8 cellular contexts compared by ENCODE assay signal in genomic region chr7:140913596-140913928, GRCh38. TPM values are rescaled to one million over a fixed set of nuclear protein-coding genes. Genes with fewer than 3 reads are reported as not detected.
DNase-seq lines count a peak whose midpoint lies in the region; ATAC-seq and TF ChIP-seq lines count a peak whose summit lies in the region.
"Not testable (repeated sequence)": the region's sequence is repeated elsewhere in the genome, so short reads cannot be mapped to it uniquely, and the experiment has no call there.

No MANE protein-coding gene starts in this region.

- WGBS in hepatocyte (ENCODE audit: low lambda C conversion rate, missing lambda C conversion rate): 73% methylated on average over 5 of the region's 5 CpGs

- peak overlapping the region; percentile 26; the same call in 1 of the 2 replicates for H2AFZ ChIP-seq in PC-3 (ENCODE audit: low read length)
- not testable (repeated sequence) for H2AFZ ChIP-seq in hepatocyte

- H3F3A ChIP-seq in PC-3 (ENCODE audit: low read length, unreplicated experiment): not testable (repeated sequence)

- H4K20me1 ChIP-seq in PC-3 (ENCODE audit: low read length): not testable (repeated sequence)
- H4K20me1 ChIP-seq in hepatocyte (ENCODE audit: insufficient read depth, poor library complexity, severe bottlenecking): peaks cover 60% of the 10 kb centered on the region

- H3K27me3 ChIP-seq in PC-3 (ENCODE audit: low read length); hepatocyte; upper lobe of right lung: not testable (repeated sequence)

- ATAC-seq in PC-3: peak; percentile 55
- ATAC-seq in upper lobe of right lung: not testable (repeated sequence)

- DNase-seq in DMS53 (lab: John Stamatoyannopoulos, UW) (peak; percentile 84), PC-3 (peak; percentile 39), myocyte (ENCODE audit: low read depth) (peak; percentile 7)
- not testable (repeated sequence) for DNase-seq in hepatocyte (ENCODE audit: low spot score); upper lobe of right lung

- H3K4me3 ChIP-seq in HEK293 (ENCODE audit: low read depth, low read length); hepatocyte; upper lobe of right lung: not testable (repeated sequence)
- H3K4me3 ChIP-seq in PC-3 (ENCODE audit: low read length): peak overlapping the region; percentile 30

- peak overlapping the region; percentile 50 for H3K9ac ChIP-seq in PC-3 (ENCODE audit: low read length)

- H3K4me1 ChIP-seq in HEK293 (ENCODE audit: control insufficient read depth, insufficient read depth, low read length); hepatocyte (ENCODE audit: insufficient read depth); upper lobe of right lung: not testable (repeated sequence)
- peaks cover 30% of the 10 kb centered on the region for H3K4me1 ChIP-seq in PC-3 (ENCODE audit: insufficient read depth, low read length)

- CTCF ChIA-PET in HEK293 (lab: Yijun Ruan, JAX) (interaction anchor here (0.9 to 1.6 kb wide), 2 partner anchors 10 to 19 kb away, joined by 6 to 8 read pairs; no protein-coding TSS in a partner anchor), PC-3 (lab: Charles Lee) (interaction anchor here (0.6 to 1.2 kb wide), 3 partner anchors 101 to 395 kb away, joined by 3 to 7 read pairs (median 3); partner anchors contain the start of gene MRPS33)

- H3K9me2 ChIP-seq in PC-3 (replicated peaks; ENCODE audit: low read length); hepatocyte (replicated peaks; ENCODE audit: insufficient read depth): not testable (repeated sequence)

- POLR2A ChIA-PET in HEK293 (lab: Yijun Ruan, JAX): not testable (repeated sequence)
- POLR2A ChIA-PET in PC-3 (lab: Charles Lee; ENCODE audit: unreplicated experiment): interaction anchor here (1.3 kb wide), 1 partner anchor 9 kb away, joined by 7 read pairs; no protein-coding TSS in a partner anchor

- not testable (repeated sequence) for H3K9me3 ChIP-seq in HEK293 (ENCODE audit: control insufficient read depth, insufficient read depth, low read depth, low read length); PC-3 (ENCODE audit: low read length); hepatocyte (ENCODE audit: low read depth); upper lobe of right lung

- BruUV-seq in PC-3 (replicated peaks; lab: Mats Ljungman, UMichigan): not testable (repeated sequence)

- peaks cover 93% of the 10 kb centered on the region for H3K79me2 ChIP-seq in PC-3 (ENCODE audit: low read length)
- peaks cover 97% of the 10 kb centered on the region for H3K79me2 ChIP-seq in hepatocyte

- not testable (repeated sequence) for H3K36me3 ChIP-seq in HEK293 (ENCODE audit: control insufficient read depth in 2 of 2, insufficient read depth in 1 of 2, low read length in 2 of 2); PC-3 (ENCODE audit: low read depth, low read length); hepatocyte (replicated peaks; ENCODE audit: insufficient read depth, low read depth); upper lobe of right lung

- intact Hi-C loops in PC-3 (cut with micrococcal nuclease): loop anchor here (1.0 to 5.0 kb wide), 4 partner anchors 11 to 103 kb away; partner anchors contain the start of genes BRAF and MRPS33
- intact Hi-C loops in upper lobe of right lung (cut with DNase I): not testable (repeated sequence)

- H3K27ac ChIP-seq in C4-2B: peak overlapping the region; percentile 76
- not testable (repeated sequence) for H3K27ac ChIP-seq in HEK293 (ENCODE audit: extremely low read depth, low read depth, low read length)
- peak overlapping the region; percentile 83 for H3K27ac ChIP-seq in PC-3 (ENCODE audit: low read length)
- H3K27ac ChIP-seq in VCaP: 0 out of 2 replicates have a peak overlapping the region, but pooled peaks have one; percentile 15
- peak overlapping the region; percentile 56 for H3K27ac ChIP-seq in hepatocyte
- H3K27ac ChIP-seq in upper lobe of right lung: peak overlapping the region; percentile 7

- peak overlapping the region; percentile 83 for H3K4me2 ChIP-seq in PC-3 (ENCODE audit: low read length)
- not testable (repeated sequence) for H3K4me2 ChIP-seq in hepatocyte

- not testable (repeated sequence) for TF ChIP-seq CTCF in C4-2B (conservative IDR thresholded peaks at IDR 0.05); HEK293 (tag by site-specific recombination; IDR thresholded peaks at IDR 0.05); PC-3 (conservative IDR thresholded peaks at IDR 0.05; ENCODE audit: low read depth, low read length); VCaP (conservative IDR thresholded peaks at IDR 0.05); hepatocyte (IDR thresholded peaks at IDR 0.05; ENCODE audit: poor library complexity); upper lobe of right lung (IDR thresholded peaks at IDR 0.05)

TF ChIP-seq in HEK293, 187 proteins besides CTCF, POLR2A, EP300 and RAD21:
- peak; percentile 35; the same call in 1 of the 2 replicates for TF ChIP-seq SP7 (tag by site-specific recombination; IDR thresholded peaks at IDR 0.05)
- peak; percentile 47; the same call in 1 of the 2 replicates for TF ChIP-seq ZNF449 (tag by site-specific recombination; IDR thresholded peaks at IDR 0.05)

RNA-seq across cellular contexts. Expression of gene BRAF, which starts 11.2 kb away (rescaled TPM):
- total RNA-seq in PC-3 (2014; rRNA removed) (15.2 and 15.7 TPM in 2 replicates), hepatocyte (38.5 and 42.0 TPM in 2 replicates), myocyte (16.8 and 18.1 TPM in 2 replicates), upper lobe of right lung (40.2 TPM)
- polyA plus RNA-seq in hepatocyte: 14.0 and 16.4 TPM in 2 replicates
- 8.4 TPM for polyA plus RNA-seq in myocyte (2012)
